Comparison of ENCODE assay signal across 23 cellular contexts in the genomic region with DNA sequence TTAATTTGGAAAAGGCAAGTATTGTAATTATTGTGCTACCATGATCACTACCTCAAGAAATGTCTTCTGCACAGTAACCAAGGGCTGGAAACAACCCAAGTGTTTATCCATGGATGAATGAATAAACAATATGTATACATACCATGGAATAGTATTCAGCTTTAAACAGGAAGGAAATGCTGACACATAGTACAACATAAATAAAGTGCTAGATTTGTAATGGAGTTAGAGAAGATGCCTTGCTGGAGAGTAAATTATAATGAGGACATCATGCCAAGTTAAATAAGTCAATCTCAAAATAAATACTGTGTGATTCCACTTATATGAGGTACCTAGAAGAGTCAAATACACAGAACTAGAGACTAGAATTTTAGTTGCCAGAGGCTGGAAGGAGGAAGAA.
"Had no signal": no experiment of that assay in that cellular context is flagged by ENCODE, and none has a peak within 500 bp of the region (broad histone marks: within the 10 kb centered on the region; RNA-seq: fewer than 3 reads in every experiment).

No MANE protein-coding gene starts in this region.

- H3K4me1 ChIP-seq: breast epithelium had no signal

- H3K27me3 Mint-ChIP-seq: activated naive CD4-positive, alpha-beta T cell treated with anti-CD3 and anti-CD28 coated beads, Interleukin-2, amount 10 ng/mL, durations not matched to agents 7 days and 5 days had no signal

- H3K4me3 Mint-ChIP-seq: activated CD4-positive, alpha-beta T cell treated with anti-CD3 and anti-CD28 coated beads, Interleukin-2, amount 10 ng/mL, durations not matched to agents 24 days and 14 days; activated CD8-positive, alpha-beta T cell treated with anti-CD3 and anti-CD28 coated beads, Interleukin-2, amount 10 ng/mL, durations not matched to agents 7 days and 5 days; activated naive CD4-positive, alpha-beta T cell treated with anti-CD3 and anti-CD28 coated beads, Interleukin-2, amount 10 ng/mL, durations not matched to agents 7 days and 5 days; activated naive CD8-positive, alpha-beta T cell treated with anti-CD3 and anti-CD28 coated beads, Interleukin-2, amount 50 U/mL, for 24 hours; activated T-cell treated with anti-CD3 and anti-CD28 coated beads, Interleukin-2, amount 50 U/mL, for 4 hours; effector memory CD8-positive, alpha-beta T cell; nephron progenitor cell; stimulated activated naive B cell treated with anti-CD40 and anti-IgM and Interleukin-4, amounts not matched to agents 10 μg/mL and 1 μg/mL and 100 μg/mL, for 72 hours had no signal

- H3K36me3 Mint-ChIP-seq: activated naive CD4-positive, alpha-beta T cell treated with anti-CD3 and anti-CD28 coated beads, Interleukin-2, amount 10 ng/mL, durations not matched to agents 7 days and 5 days; stimulated activated naive B cell treated with anti-CD40 and anti-IgM and Interleukin-4, amounts not matched to agents 10 μg/mL and 1 μg/mL and 100 μg/mL, for 72 hours had no signal

- H3K27ac ChIP-seq: breast epithelium, epithelial cell of prostate, left ventricle myocardium inferior, thoracic aorta had no signal

- ATAC-seq: activated CD8-positive, alpha-beta T cell treated with anti-CD3 and anti-CD28 coated beads, Interleukin-2, amount 10 ng/mL, durations not matched to agents 7 days and 5 days; activated naive CD8-positive, alpha-beta T cell treated with anti-CD3 and anti-CD28 coated beads, Interleukin-2, amount 50 U/mL, for 24 hours; activated T-cell treated with anti-CD3 and anti-CD28 coated beads, Interleukin-2, amount 50 U/mL, for 4 hours; effector memory CD8-positive, alpha-beta T cell; stimulated activated naive B cell treated with anti-CD40 and anti-IgM and Interleukin-4, amounts not matched to agents 10 μg/mL and 1 μg/mL and 100 μg/mL, for 72 hours had no signal

- H3K27me3 ChIP-seq: breast epithelium had no signal

- H3K27ac Mint-ChIP-seq: activated CD4-positive, alpha-beta T cell treated with anti-CD3 and anti-CD28 coated beads, Interleukin-2, amount 10 ng/mL, durations not matched to agents 24 days and 14 days; activated CD8-positive, alpha-beta T cell treated with anti-CD3 and anti-CD28 coated beads, Interleukin-2, amount 10 ng/mL, durations not matched to agents 7 days and 5 days; activated naive CD4-positive, alpha-beta T cell treated with anti-CD3 and anti-CD28 coated beads, Interleukin-2, amount 10 ng/mL, durations not matched to agents 7 days and 5 days; activated naive CD8-positive, alpha-beta T cell treated with anti-CD3 and anti-CD28 coated beads, Interleukin-2, amount 50 U/mL, for 24 hours; effector memory CD8-positive, alpha-beta T cell; nephron progenitor cell; stimulated activated naive B cell treated with anti-CD40 and anti-IgM and Interleukin-4, amounts not matched to agents 10 μg/mL and 1 μg/mL and 100 μg/mL, for 72 hours had no signal

- H3K36me3 ChIP-seq: breast epithelium, left ventricle myocardium inferior, thoracic aorta had no signal

- H3K4me3 ChIP-seq: breast epithelium, left ventricle myocardium inferior, thoracic aorta had no signal

- H3K4me1 Mint-ChIP-seq: activated CD4-positive, alpha-beta T cell treated with anti-CD3 and anti-CD28 coated beads, Interleukin-2, amount 10 ng/mL, durations not matched to agents 24 days and 14 days; activated naive CD4-positive, alpha-beta T cell treated with anti-CD3 and anti-CD28 coated beads, Interleukin-2, amount 10 ng/mL, durations not matched to agents 7 days and 5 days; activated naive CD8-positive, alpha-beta T cell treated with anti-CD3 and anti-CD28 coated beads, Interleukin-2, amount 50 U/mL, for 24 hours had no signal

- H3K9me3 Mint-ChIP-seq: activated CD4-positive, alpha-beta T cell treated with anti-CD3 and anti-CD28 coated beads, Interleukin-2, amount 10 ng/mL, durations not matched to agents 24 days and 14 days; activated naive CD4-positive, alpha-beta T cell treated with anti-CD3 and anti-CD28 coated beads, Interleukin-2, amount 10 ng/mL, durations not matched to agents 7 days and 5 days; activated naive CD8-positive, alpha-beta T cell treated with anti-CD3 and anti-CD28 coated beads, Interleukin-2, amount 50 U/mL, for 24 hours; activated T-cell treated with anti-CD3 and anti-CD28 coated beads, Interleukin-2, amount 50 U/mL, for 4 hours; effector memory CD8-positive, alpha-beta T cell had no signal

- H3K9me3 ChIP-seq: breast epithelium, left ventricle myocardium inferior, thoracic aorta had no signal

- DNase-seq: activated CD4-positive, alpha-beta T cell treated with anti-CD3 and anti-CD28 coated beads, Interleukin-2, amount 10 ng/mL, durations not matched to agents 24 days and 14 days; activated CD8-positive, alpha-beta T cell treated with anti-CD3 and anti-CD28 coated beads, Interleukin-2, amount 10 ng/mL, durations not matched to agents 7 days and 5 days; activated effector memory CD4-positive, alpha-beta T cell treated with Interleukin-2 at 50 U/mL for 16 hours; activated naive CD4-positive, alpha-beta T cell treated with anti-CD3 and anti-CD28 coated beads, Interleukin-2, amount 10 ng/mL, durations not matched to agents 7 days and 5 days; activated naive CD8-positive, alpha-beta T cell treated with anti-CD3 and anti-CD28 coated beads, Interleukin-2, amount 50 U/mL, for 24 hours; activated T-cell treated with anti-CD3 and anti-CD28 coated beads, Interleukin-2, amount 50 U/mL, for 4 hours; aorta; cerebellar nuclear complex; effector memory CD8-positive, alpha-beta T cell; foreskin melanocyte; hypothalamus; kidney; left ventricle myocardium inferior; mammary epithelial cell; nephron progenitor cell; nucleus accumbens; posterior cingulate gyrus; retina; stimulated activated naive B cell treated with anti-CD40 and anti-IgM and Interleukin-4, amounts not matched to agents 10 μg/mL and 1 μg/mL and 100 μg/mL, for 72 hours; T1000 had no signal

- FAIRE-seq: kidney had no signal
